In genomic region chr6:139891471-139891870, GRCh38 we compare ENCODE assay signal across 1 cellular context.
TF ChIP-seq lines count a peak whose summit lies in the region.

No MANE protein-coding gene starts in this region.

TF ChIP-seq in GM12878, 131 proteins besides CTCF, POLR2A, EP300 and RAD21 (continued from another document):
- TF ChIP-seq ATF2 (IDR thresholded peaks at IDR 0.05; ENCODE audit: low read length), result no peak
- TF ChIP-seq FOS (IDR thresholded peaks at IDR 0.05; ENCODE audit: borderline replicate concordance, extremely low read depth, insufficient read length), result no peak
- TF ChIP-seq CEBPZ (IDR thresholded peaks at IDR 0.05; ENCODE audit: low read depth, low read length), result no peak
- no peak for TF ChIP-seq IRF4 (IDR thresholded peaks at IDR 0.05; ENCODE audit: low read depth, low read length)
- no peak for TF ChIP-seq CREB1 (IDR thresholded peaks at IDR 0.05; ENCODE audit: low read depth)
- TF ChIP-seq USF1 (IDR thresholded peaks at IDR 0.05; ENCODE audit: borderline replicate concordance, extremely low read length, insufficient read depth, low read depth, low read length), result no peak
